1 cellular context compared by ENCODE assay signal in genomic region chr16:71997578-71997977, GRCh38.
TF ChIP-seq lines count a peak whose summit lies in the region.

No MANE protein-coding gene starts in this region.

TF ChIP-seq in HEK293, 187 proteins besides CTCF, POLR2A, EP300 and RAD21 (continued from another document):
- TF ChIP-seq, protein P1, sequence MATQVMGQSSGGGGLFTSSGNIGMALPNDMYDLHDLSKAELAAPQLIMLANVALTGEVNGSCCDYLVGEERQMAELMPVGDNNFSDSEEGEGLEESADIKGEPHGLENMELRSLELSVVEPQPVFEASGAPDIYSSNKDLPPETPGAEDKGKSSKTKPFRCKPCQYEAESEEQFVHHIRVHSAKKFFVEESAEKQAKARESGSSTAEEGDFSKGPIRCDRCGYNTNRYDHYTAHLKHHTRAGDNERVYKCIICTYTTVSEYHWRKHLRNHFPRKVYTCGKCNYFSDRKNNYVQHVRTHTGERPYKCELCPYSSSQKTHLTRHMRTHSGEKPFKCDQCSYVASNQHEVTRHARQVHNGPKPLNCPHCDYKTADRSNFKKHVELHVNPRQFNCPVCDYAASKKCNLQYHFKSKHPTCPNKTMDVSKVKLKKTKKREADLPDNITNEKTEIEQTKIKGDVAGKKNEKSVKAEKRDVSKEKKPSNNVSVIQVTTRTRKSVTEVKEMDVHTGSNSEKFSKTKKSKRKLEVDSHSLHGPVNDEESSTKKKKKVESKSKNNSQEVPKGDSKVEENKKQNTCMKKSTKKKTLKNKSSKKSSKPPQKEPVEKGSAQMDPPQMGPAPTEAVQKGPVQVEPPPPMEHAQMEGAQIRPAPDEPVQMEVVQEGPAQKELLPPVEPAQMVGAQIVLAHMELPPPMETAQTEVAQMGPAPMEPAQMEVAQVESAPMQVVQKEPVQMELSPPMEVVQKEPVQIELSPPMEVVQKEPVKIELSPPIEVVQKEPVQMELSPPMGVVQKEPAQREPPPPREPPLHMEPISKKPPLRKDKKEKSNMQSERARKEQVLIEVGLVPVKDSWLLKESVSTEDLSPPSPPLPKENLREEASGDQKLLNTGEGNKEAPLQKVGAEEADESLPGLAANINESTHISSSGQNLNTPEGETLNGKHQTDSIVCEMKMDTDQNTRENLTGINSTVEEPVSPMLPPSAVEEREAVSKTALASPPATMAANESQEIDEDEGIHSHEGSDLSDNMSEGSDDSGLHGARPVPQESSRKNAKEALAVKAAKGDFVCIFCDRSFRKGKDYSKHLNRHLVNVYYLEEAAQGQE (tag by site-specific recombination; IDR thresholded peaks at IDR 0.05): peak; percentile 65
- peak; percentile 35; the same call in 1 of the 2 replicates for TF ChIP-seq ZBTB8A (tag by site-specific recombination; IDR thresholded peaks at IDR 0.05)
- TF ChIP-seq ZNF394 (tag by site-specific recombination; IDR thresholded peaks at IDR 0.05; ENCODE audit: borderline replicate concordance): peak; percentile 92
- TF ChIP-seq OVOL3 (tag by site-specific recombination; IDR thresholded peaks at IDR 0.05): peak; percentile 63; the same call in 1 of the 2 replicates
- 0 out of 2 replicates have a peak, but pooled peaks have one; percentile 21 for TF ChIP-seq ZBTB1 (tag by site-specific recombination; IDR thresholded peaks at IDR 0.05)
- TF ChIP-seq ZNF140 (tag by site-specific recombination; IDR thresholded peaks at IDR 0.05): peak; percentile 81
- peak; percentile 78; the same call in 1 of the 2 replicates for TF ChIP-seq RBAK (tag by site-specific recombination; IDR thresholded peaks at IDR 0.05)
- 0 out of 2 replicates have a peak, but pooled peaks have one; percentile 59 for TF ChIP-seq ZNF791 (tag by site-specific recombination; IDR thresholded peaks at IDR 0.05)
- peak; percentile 92 for TF ChIP-seq ZNF404 (tag by site-specific recombination; IDR thresholded peaks at IDR 0.05)
- peak; percentile 80; the same call in 1 of the 2 replicates for TF ChIP-seq ZNF560 (tag by site-specific recombination; IDR thresholded peaks at IDR 0.05; ENCODE audit: borderline replicate concordance)
- TF ChIP-seq, protein P2, sequence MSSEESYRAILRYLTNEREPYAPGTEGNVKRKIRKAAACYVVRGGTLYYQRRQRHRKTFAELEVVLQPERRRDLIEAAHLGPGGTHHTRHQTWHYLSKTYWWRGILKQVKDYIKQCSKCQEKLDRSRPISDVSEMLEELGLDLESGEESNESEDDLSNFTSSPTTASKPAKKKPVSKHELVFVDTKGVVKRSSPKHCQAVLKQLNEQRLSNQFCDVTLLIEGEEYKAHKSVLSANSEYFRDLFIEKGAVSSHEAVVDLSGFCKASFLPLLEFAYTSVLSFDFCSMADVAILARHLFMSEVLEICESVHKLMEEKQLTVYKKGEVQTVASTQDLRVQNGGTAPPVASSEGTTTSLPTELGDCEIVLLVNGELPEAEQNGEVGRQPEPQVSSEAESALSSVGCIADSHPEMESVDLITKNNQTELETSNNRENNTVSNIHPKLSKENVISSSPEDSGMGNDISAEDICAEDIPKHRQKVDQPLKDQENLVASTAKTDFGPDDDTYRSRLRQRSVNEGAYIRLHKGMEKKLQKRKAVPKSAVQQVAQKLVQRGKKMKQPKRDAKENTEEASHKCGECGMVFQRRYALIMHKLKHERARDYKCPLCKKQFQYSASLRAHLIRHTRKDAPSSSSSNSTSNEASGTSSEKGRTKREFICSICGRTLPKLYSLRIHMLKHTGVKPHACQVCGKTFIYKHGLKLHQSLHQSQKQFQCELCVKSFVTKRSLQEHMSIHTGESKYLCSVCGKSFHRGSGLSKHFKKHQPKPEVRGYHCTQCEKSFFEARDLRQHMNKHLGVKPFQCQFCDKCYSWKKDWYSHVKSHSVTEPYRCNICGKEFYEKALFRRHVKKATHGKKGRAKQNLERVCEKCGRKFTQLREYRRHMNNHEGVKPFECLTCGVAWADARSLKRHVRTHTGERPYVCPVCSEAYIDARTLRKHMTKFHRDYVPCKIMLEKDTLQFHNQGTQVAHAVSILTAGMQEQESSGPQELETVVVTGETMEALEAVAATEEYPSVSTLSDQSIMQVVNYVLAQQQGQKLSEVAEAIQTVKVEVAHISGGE (tag by site-specific recombination; conservative IDR thresholded peaks at IDR 0.05; ENCODE audit: low read depth): peak; percentile 83
- TF ChIP-seq ZNF623 (tag by site-specific recombination; IDR thresholded peaks at IDR 0.05): peak; percentile 66
- 0 out of 2 replicates have a peak, but pooled peaks have one; percentile 57 for TF ChIP-seq ZNF202 (tag by site-specific recombination; IDR thresholded peaks at IDR 0.05; ENCODE audit: borderline replicate concordance)
